In the genomic region with DNA sequence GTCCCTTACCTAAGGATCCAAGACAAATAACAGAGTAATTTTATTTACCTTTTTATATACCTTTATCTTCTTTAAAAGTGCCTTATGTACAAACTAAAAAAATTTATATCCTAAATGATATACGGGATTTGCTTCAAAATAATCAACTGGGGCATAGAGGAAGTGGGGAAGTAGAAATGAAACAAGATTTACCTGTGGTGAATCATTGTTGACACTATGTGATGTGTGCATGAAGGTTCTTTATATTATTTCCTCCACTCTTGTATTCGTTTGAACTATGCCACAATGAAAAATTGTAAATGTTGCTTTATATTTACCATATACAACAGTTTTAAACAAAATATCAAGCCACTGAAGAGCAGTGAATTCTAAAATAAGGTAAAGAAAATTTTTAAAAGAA, we compare ENCODE assay signal across 27 cellular contexts. TPM values are rescaled to one million over a fixed set of nuclear protein-coding genes. Genes with fewer than 3 reads are reported as not detected.
"Had no signal": no experiment of that assay in that cellular context is flagged by ENCODE, and none has a peak within 500 bp of the region (broad histone marks: within the 10 kb centered on the region; RNA-seq: fewer than 3 reads in every experiment).

No MANE protein-coding gene starts in this region.

- H3K27ac ChIP-seq: WERI-Rb-1 had no signal

- ATAC-seq: activated CD8-positive, alpha-beta memory T cell treated with anti-CD3 and anti-CD28 coated beads, Interleukin-2, amount 10 ng/mL, durations not matched to agents 7 days and 5 days; activated naive CD8-positive, alpha-beta T cell treated with anti-CD3 and anti-CD28 coated beads, Interleukin-2, amount 50 U/mL, for 24 hours had no signal

- DNase-seq: activated CD4-positive, alpha-beta memory T cell treated with anti-CD3 and anti-CD28 coated beads, Interleukin-2, amount 10 ng/mL, durations not matched to agents 7 days and 5 days; activated CD4-positive, alpha-beta T cell treated with anti-CD3 and anti-CD28 coated beads for 1 hour; activated CD4-positive, alpha-beta T cell treated with anti-CD3 and anti-CD28 coated beads for 48 hours; activated CD4-positive, CD25-positive, alpha-beta regulatory T cell; activated CD8-positive, alpha-beta memory T cell treated with anti-CD3 and anti-CD28 coated beads for 24 hours; activated CD8-positive, alpha-beta memory T cell treated with anti-CD3 and anti-CD28 coated beads, Interleukin-2, amount 10 ng/mL, durations not matched to agents 7 days and 5 days; activated CD8-positive, alpha-beta memory T cell treated with anti-CD3 and anti-CD28 coated beads, Interleukin-2, amount 50 U/mL, for 48 hours; activated effector memory CD4-positive, alpha-beta T cell treated with Interleukin-2 at 50 U/mL for 16 hours; activated naive CD4-positive, alpha-beta T cell treated with anti-CD3 and anti-CD28 coated beads, Interleukin-2, amount 10 ng/mL, durations not matched to agents 7 days and 5 days; activated naive CD8-positive, alpha-beta T cell treated with anti-CD3 and anti-CD28 coated beads, Interleukin-2, amount 50 U/mL, for 24 hours; activated T-cell treated with anti-CD3 and anti-CD28 coated beads, Interleukin-2, amount 50 U/mL, for 48 hours; anterior cingulate cortex; central memory CD4-positive, alpha-beta T cell; Karpas-422; NCI-H1105; NCI-H1417 treated with DMSO at 0.1 percent for 48 hours; NCI-H1930; NCI-H226; NCI-H446 treated with DMSO at 0.1 percent for 48 hours; NCI-H524; NCI-H69; Right ventricle myocardium superior; T1000; WERI-Rb-1 had no signal

- FAIRE-seq: colon had no signal

RNA-seq across cellular contexts. Expression of a gene that starts 13.0 kb away (rescaled TPM):
- total RNA-seq: activated CD4-positive, alpha-beta memory T cell treated with anti-CD3 and anti-CD28 coated beads, Interleukin-2, amount 10 ng/mL, durations not matched to agents 7 days and 5 days; activated CD8-positive, alpha-beta memory T cell treated with anti-CD3 and anti-CD28 coated beads, Interleukin-2, amount 10 ng/mL, durations not matched to agents 7 days and 5 days; Right ventricle myocardium superior; T-helper 1 cell treated with Interleukin-12 subunit alpha and Interleukin-12 subunit beta and Interleukin-4 antibody, amounts not matched to agents 30 ng/mL and 1 ng/mL, for 36 hours; T-helper 2 cell treated with Interferon-gamma antibody and Interleukin-4, amounts not matched to agents 100 ng/mL and 5 ng/mL, for 36 hours had no signal
